In the genomic region with DNA sequence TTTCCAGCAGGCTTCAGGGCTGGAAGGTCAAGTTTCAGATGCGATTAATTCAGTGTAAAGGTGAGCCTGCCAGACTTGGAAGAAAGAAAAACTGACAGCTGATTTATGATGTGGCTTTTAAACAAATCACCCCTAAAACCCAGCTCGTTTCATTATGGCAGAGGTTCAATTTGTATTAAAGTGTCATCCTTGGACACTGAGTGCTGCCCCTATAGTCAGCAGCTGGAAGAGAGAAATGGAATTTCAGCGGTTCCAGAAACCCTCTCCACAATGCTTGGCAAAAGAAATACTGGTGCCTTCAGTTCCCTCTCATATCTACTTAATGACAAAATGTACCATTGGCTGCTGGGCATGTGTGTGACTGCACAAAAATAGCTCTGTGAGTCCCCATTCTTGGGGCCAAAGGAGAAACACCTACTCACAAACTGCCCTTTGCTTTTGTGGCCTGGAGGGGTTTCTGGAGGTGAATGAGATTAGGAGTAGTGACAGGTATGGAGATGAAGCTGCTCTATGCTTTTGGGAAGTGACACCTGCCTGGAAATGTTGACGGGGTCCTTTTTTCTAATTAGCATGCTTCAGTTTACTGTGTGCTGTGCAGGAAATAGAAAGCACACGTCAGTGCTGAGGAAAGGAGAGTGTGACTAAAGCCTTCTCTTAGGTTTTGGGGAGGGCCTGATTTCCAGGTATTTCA, we compare ENCODE assay signal across 12 cellular contexts.
A peak's percentile ranks its signal among the peaks of the same experiment; 100 is the strongest.
DNase-seq lines count a peak whose midpoint lies in the region; ATAC-seq and TF ChIP-seq lines count a peak whose summit lies in the region.
"Had no signal": no experiment of that assay in that cellular context is flagged by ENCODE, and none has a peak within 500 bp of the region (broad histone marks: within the 10 kb centered on the region; RNA-seq: fewer than 3 reads in every experiment).

No MANE protein-coding gene starts in this region.

- ATAC-seq in RWPE2 (ENCODE audit: low read depth) (peak; percentile 43; the same call in 2 of the 3 replicates), foreskin keratinocyte (peak; percentile 37)

- peaks cover 9% of the 10 kb centered on the region for H3K4me1 Mint-ChIP-seq in activated CD4-positive, alpha-beta T cell treated with anti-CD3 and anti-CD28 coated beads, Interleukin-2, amount 10 ng/mL, durations not matched to agents 24 days and 14 days

- intact Hi-C loops in activated CD4-positive, alpha-beta T cell treated with anti-CD3 and anti-CD28 coated beads, Interleukin-2, amount 10 ng/mL, durations not matched to agents 24 days and 14 days (cut with micrococcal nuclease), result loop anchor here (1.0 to 2.0 kb wide), 2 partner anchors 16 to 465 kb away; no protein-coding TSS in a partner anchor
- intact Hi-C loops in A673 (cut with micrococcal nuclease; ENCODE audit: unreplicated experiment), result no loop called here

- H3K4me1 ChIP-seq in RWPE2 (ENCODE audit: insufficient read depth, poor library complexity, severe bottlenecking) (peaks cover 25% of the 10 kb centered on the region), foreskin keratinocyte (peaks cover 10% of the 10 kb centered on the region), suprapubic skin (peaks cover 15% of the 10 kb centered on the region), A673 (ENCODE audit: insufficient read depth, low read length, poor library complexity, severe bottlenecking) (no peaks in the 10 kb centered on the region)
- H3K4me1 ChIP-seq: parathyroid adenoma had no signal

- H3K4me3 ChIP-seq in RWPE2 (ENCODE audit: severe bottlenecking), result no peak overlapping the region
- no peak overlapping the region for H3K4me3 ChIP-seq in suprapubic skin
- no peak overlapping the region for H3K4me3 ChIP-seq in A673 (ENCODE audit: low read depth, low read length, poor library complexity, severe bottlenecking)

- H3K27ac Mint-ChIP-seq in activated CD4-positive, alpha-beta T cell treated with anti-CD3 and anti-CD28 coated beads, Interleukin-2, amount 10 ng/mL, durations not matched to agents 24 days and 14 days, result peak overlapping the region; percentile 84

- no peak for DNase-seq in activated CD4-positive, alpha-beta T cell treated with anti-CD3 and anti-CD28 coated beads, Interleukin-2, amount 10 ng/mL, durations not matched to agents 24 days and 14 days
- no peak for DNase-seq in activated CD4-positive, alpha-beta T cell treated with anti-CD3 and anti-CD28 coated beads, Interleukin-2, amount 50 U/mL, for 4 hours
- DNase-seq in RWPE2 (ENCODE audit: low spot score) (no peak), foreskin keratinocyte (peak; percentile 40 to 61), suprapubic skin (ENCODE audit: low spot score in 2 of 2) (no peak), superior temporal gyrus (ENCODE audit: extremely low spot score) (no peak), A673 (ENCODE audit: low spot score) (no peak), OCI-M2 (lab: John Stamatoyannopoulos, UW; ENCODE audit: unreplicated experiment) (no peak)
- DNase-seq: activated CD8-positive, alpha-beta memory T cell treated with anti-CD3 and anti-CD28 coated beads for 24 hours; NCI-H1436; SHP77 treated with DMSO at 0.1 percent for 48 hours had no signal

- 51% methylated on average over 5 of the region's 5 CpGs for WGBS in suprapubic skin

- no peaks in the 10 kb centered on the region for H3K9me3 ChIP-seq in RWPE2 (ENCODE audit: severe bottlenecking)
- no peaks in the 10 kb centered on the region for H3K9me3 ChIP-seq in suprapubic skin
- H3K9me3 ChIP-seq in A673 (ENCODE audit: low read depth, low read length, poor library complexity, severe bottlenecking), result no peaks in the 10 kb centered on the region

- POLR2A ChIA-PET in A673 (lab: Charles Lee; ENCODE audit: low non-redundant PET), result no interaction called here

- H3K9me3 Mint-ChIP-seq in activated CD4-positive, alpha-beta T cell treated with anti-CD3 and anti-CD28 coated beads, Interleukin-2, amount 10 ng/mL, durations not matched to agents 24 days and 14 days, result no peaks in the 10 kb centered on the region

- peak overlapping the region; percentile 28 for H3K4me3 Mint-ChIP-seq in activated CD4-positive, alpha-beta T cell treated with anti-CD3 and anti-CD28 coated beads, Interleukin-2, amount 10 ng/mL, durations not matched to agents 24 days and 14 days

- H3K27me3 ChIP-seq in RWPE2 (ENCODE audit: insufficient read depth, poor library complexity, severe bottlenecking) (no peaks in the 10 kb centered on the region), foreskin keratinocyte (no peaks in the 10 kb centered on the region), suprapubic skin (no peaks in the 10 kb centered on the region), A673 (replicated peaks; ENCODE audit: insufficient read depth, low read depth, low read length, poor library complexity) (no peaks in the 10 kb centered on the region)

- no peak for TF ChIP-seq POLR2A in suprapubic skin (IDR thresholded peaks at IDR 0.05)

- no peak for TF ChIP-seq CTCF in RWPE2 (IDR thresholded peaks at IDR 0.05; ENCODE audit: poor library complexity, severe bottlenecking)
- TF ChIP-seq CTCF in foreskin keratinocyte (conservative IDR thresholded peaks at IDR 0.05), result no peak
- TF ChIP-seq CTCF in suprapubic skin (IDR thresholded peaks at IDR 0.05), result no peak
- TF ChIP-seq CTCF in A673 (conservative IDR thresholded peaks at IDR 0.05; ENCODE audit: low read depth, low read length), result no peak

- CTCF ChIA-PET in A673 (lab: Charles Lee), result no interaction called here

- H3K27me3 Mint-ChIP-seq in activated CD4-positive, alpha-beta T cell treated with anti-CD3 and anti-CD28 coated beads, Interleukin-2, amount 10 ng/mL, durations not matched to agents 24 days and 14 days, result no peaks in the 10 kb centered on the region

- BruUV-seq in A673 (replicated peaks; lab: Mats Ljungman, UMichigan), result no TSS peak

- no peaks in the 10 kb centered on the region for H3K36me3 Mint-ChIP-seq in activated CD4-positive, alpha-beta T cell treated with anti-CD3 and anti-CD28 coated beads, Interleukin-2, amount 10 ng/mL, durations not matched to agents 24 days and 14 days (ENCODE audit: low read depth)

- H3K36me3 ChIP-seq in RWPE2 (ENCODE audit: low read depth) (no peaks in the 10 kb centered on the region), suprapubic skin (no peaks in the 10 kb centered on the region), A673 (ENCODE audit: insufficient read depth, low read length, poor library complexity, severe bottlenecking) (no peaks in the 10 kb centered on the region)

- no peak for TF ChIP-seq EP300 in suprapubic skin (IDR thresholded peaks at IDR 0.05)

- H3K27ac ChIP-seq in RWPE2 (ENCODE audit: poor library complexity, severe bottlenecking), result peak overlapping the region; percentile 42
- no peak overlapping the region for H3K27ac ChIP-seq in foreskin keratinocyte
- H3K27ac ChIP-seq in suprapubic skin, result peak overlapping the region; percentile 74
- no peak overlapping the region for H3K27ac ChIP-seq in A673 (ENCODE audit: low read depth, low read length, poor library complexity, severe bottlenecking)
- H3K27ac ChIP-seq: parathyroid adenoma had no signal

Comparison
In these comparisons a context has a peak if more than half of its experiments do, and no peak if none do; other contexts are left out.
1. DNase-seq: peak in foreskin keratinocyte (2 of 2); none in activated CD4-positive, alpha-beta T cell treated with anti-CD3 and anti-CD28 coated beads, Interleukin-2, amount 10 ng/mL, durations not matched to agents 24 days and 14 days (single experiment), activated CD4-positive, alpha-beta T cell treated with anti-CD3 and anti-CD28 coated beads, Interleukin-2, amount 50 U/mL, for 4 hours (0 of 2), RWPE2 (single experiment), suprapubic skin (0 of 2), superior temporal gyrus (single experiment), A673 (single experiment) and OCI-M2 (single experiment).
2. H3K27ac ChIP-seq: peak in RWPE2 (single experiment) and suprapubic skin (single experiment); none in foreskin keratinocyte (single experiment) and A673 (single experiment).